ENCODE assay signal across 8 cellular contexts in the genomic region with DNA sequence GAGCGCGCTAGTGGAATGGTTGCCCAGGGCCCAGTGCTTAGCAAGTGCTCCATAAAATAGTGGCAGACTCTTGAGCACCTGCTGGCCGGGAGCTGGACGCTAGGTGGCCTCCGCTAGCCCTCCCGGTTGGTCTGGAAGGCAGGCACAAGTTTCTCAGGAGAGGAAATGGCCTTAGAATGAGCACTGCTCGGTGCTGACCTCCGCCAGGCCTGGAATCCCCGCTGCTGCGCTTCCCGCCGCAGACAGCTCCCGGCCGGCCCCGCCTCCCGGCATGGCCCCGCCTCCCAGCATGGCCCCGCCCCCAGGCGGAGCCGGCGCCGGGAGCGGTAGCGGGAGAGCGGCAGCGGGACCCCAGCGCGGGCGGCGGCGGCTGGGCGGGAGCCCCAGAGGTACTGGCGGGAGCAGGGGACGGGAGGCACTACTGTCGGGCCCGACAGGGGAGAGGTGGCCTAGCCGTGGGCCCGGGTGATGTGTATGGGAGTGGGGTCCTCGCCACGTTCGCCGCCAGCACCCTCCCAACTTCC. TPM values are rescaled to one million over a fixed set of nuclear protein-coding genes. Genes with fewer than 3 reads are reported as not detected.
DNase-seq lines count a peak whose midpoint lies in the region; TF ChIP-seq lines count a peak whose summit lies in the region.

A gene with protein sequence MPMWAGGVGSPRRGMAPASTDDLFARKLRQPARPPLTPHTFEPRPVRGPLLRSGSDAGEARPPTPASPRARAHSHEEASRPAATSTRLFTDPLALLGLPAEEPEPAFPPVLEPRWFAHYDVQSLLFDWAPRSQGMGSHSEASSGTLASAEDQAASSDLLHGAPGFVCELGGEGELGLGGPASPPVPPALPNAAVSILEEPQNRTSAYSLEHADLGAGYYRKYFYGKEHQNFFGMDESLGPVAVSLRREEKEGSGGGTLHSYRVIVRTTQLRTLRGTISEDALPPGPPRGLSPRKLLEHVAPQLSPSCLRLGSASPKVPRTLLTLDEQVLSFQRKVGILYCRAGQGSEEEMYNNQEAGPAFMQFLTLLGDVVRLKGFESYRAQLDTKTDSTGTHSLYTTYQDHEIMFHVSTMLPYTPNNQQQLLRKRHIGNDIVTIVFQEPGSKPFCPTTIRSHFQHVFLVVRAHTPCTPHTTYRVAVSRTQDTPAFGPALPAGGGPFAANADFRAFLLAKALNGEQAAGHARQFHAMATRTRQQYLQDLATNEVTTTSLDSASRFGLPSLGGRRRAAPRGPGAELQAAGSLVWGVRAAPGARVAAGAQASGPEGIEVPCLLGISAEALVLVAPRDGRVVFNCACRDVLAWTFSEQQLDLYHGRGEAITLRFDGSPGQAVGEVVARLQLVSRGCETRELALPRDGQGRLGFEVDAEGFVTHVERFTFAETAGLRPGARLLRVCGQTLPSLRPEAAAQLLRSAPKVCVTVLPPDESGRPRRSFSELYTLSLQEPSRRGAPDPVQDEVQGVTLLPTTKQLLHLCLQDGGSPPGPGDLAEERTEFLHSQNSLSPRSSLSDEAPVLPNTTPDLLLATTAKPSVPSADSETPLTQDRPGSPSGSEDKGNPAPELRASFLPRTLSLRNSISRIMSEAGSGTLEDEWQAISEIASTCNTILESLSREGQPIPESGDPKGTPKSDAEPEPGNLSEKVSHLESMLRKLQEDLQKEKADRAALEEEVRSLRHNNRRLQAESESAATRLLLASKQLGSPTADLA (plus strand): TSS at position 308 of the 524 bp plus-strand sequence. CDS start 2,821 bp downstream, outside the sequence.

- H3K27me3 ChIP-seq in kidney epithelial cell (ENCODE audit: control insufficient read depth, insufficient read depth, low read length): no peaks in the 10 kb centered on the region

- H3K4me3 ChIP-seq in HFF-Myc (replicated peaks; ENCODE audit: low read depth, low read length): peak within 1 kb of the TSS; percentile 61
- H3K4me3 ChIP-seq in kidney epithelial cell (ENCODE audit: low read depth, low read length): peak within 1 kb of the TSS; percentile 81

- H3K4me1 Mint-ChIP-seq in chondrocyte (ENCODE audit: low read depth): peaks cover 20% of the 10 kb centered on the region

- no peaks in the 10 kb centered on the region for H3K9me3 Mint-ChIP-seq in chondrocyte (ENCODE audit: low read depth)

- TF ChIP-seq CTCF in HFF-Myc (IDR thresholded peaks at IDR 0.05; ENCODE audit: low read depth, low read length, missing control alignments) (peak; percentile 46), chondrocyte (IDR thresholded peaks at IDR 0.05) (peak; percentile 72), kidney epithelial cell (IDR thresholded peaks at IDR 0.05; ENCODE audit: insufficient read depth, low read length, poor library complexity, severe bottlenecking) (peak; percentile 64)

- H3K4me3 Mint-ChIP-seq in chondrocyte (ENCODE audit: unreplicated experiment): peak within 1 kb of the TSS; percentile 78

- H3K27ac Mint-ChIP-seq in chondrocyte (ENCODE audit: unreplicated experiment): peak within 1 kb of the TSS; percentile 73

- DNase-seq in GM03348 (ENCODE audit: low spot score) (peak; percentile 95), HFF-Myc (ENCODE audit: extremely low read depth, low read depth) (peak; percentile 65), NCI-H146 treated with DMSO at 0.1 percent for 48 hours (lab: John Stamatoyannopoulos, UW; ENCODE audit: unreplicated experiment) (peak; percentile 61), chondrocyte (ENCODE audit: low spot score) (no peak), kidney epithelial cell (ENCODE audit: low read depth) (peak; percentile 85), NCI-H524 treated with DMSO at 0.1 percent for 48 hours (lab: John Stamatoyannopoulos, UW) (no peak)
- peak; percentile 61 for DNase-seq in activated CD4-positive, alpha-beta T cell treated with anti-CD3 and anti-CD28 coated beads for 1 hour
- peak; percentile 60 to 74 for DNase-seq in stimulated activated CD4-positive, alpha-beta T cell treated with anti-CD3 and anti-CD28 coated beads, Interleukin-15, amount 100 ng/mL, for 1 hour (ENCODE audit: low read depth in 1 of 2, low spot score in 1 of 2)

- peaks cover 14% of the 10 kb centered on the region for H3K36me3 Mint-ChIP-seq in chondrocyte (ENCODE audit: low read depth)

- no peaks in the 10 kb centered on the region for H3K27me3 Mint-ChIP-seq in chondrocyte (ENCODE audit: low read depth)

- H3K36me3 ChIP-seq in kidney epithelial cell (ENCODE audit: control insufficient read depth, insufficient read depth, low read length): peaks cover 3% of the 10 kb centered on the region

RNA-seq across cellular contexts. Expression of the gene that starts here (rescaled TPM):
- total RNA-seq in chondrocyte: 22.7 to 33.3 TPM (median 27.4 TPM) in 3 replicates
- total RNA-seq in kidney epithelial cell: 19.6 and 25.8 TPM in 2 replicates

Comparison
In these comparisons a context has a peak if more than half of its experiments do, and no peak if none do; other contexts are left out.
1. DNase-seq: peak in GM03348 (single experiment), HFF-Myc (single experiment), NCI-H146 treated with DMSO at 0.1 percent for 48 hours (single experiment), activated CD4-positive, alpha-beta T cell treated with anti-CD3 and anti-CD28 coated beads for 1 hour (single experiment), kidney epithelial cell (single experiment) and stimulated activated CD4-positive, alpha-beta T cell treated with anti-CD3 and anti-CD28 coated beads, Interleukin-15, amount 100 ng/mL, for 1 hour (2 of 2); none in chondrocyte (single experiment) and NCI-H524 treated with DMSO at 0.1 percent for 48 hours (single experiment).
2. Peak in every context shown above with its lines, with median percentiles within 50 percentile points of each other: CTCF ChIP-seq.